In genomic region chr6:55696501-55696900, GRCh38 we compare ENCODE assay signal across 37 cellular contexts.
"Had no signal": no experiment of that assay in that cellular context is flagged by ENCODE, and none has a peak within 500 bp of the region (broad histone marks: within the 10 kb centered on the region; RNA-seq: fewer than 3 reads in every experiment).

No MANE protein-coding gene starts in this region.

- DNase-seq: activated CD4-positive, alpha-beta memory T cell treated with anti-CD3 and anti-CD28 coated beads for 36 hours; activated CD4-positive, alpha-beta T cell treated with anti-CD3 and anti-CD28 coated beads for 1 hour; activated CD4-positive, alpha-beta T cell treated with anti-CD3 and anti-CD28 coated beads for 36 hours; activated CD4-positive, alpha-beta T cell treated with anti-CD3 and anti-CD28 coated beads for 48 hours; activated CD4-positive, alpha-beta T cell treated with anti-CD3 and anti-CD28 coated beads, Interleukin-2, amount 10 ng/mL, durations not matched to agents 7 days and 5 days; activated CD4-positive, CD25-positive, alpha-beta regulatory T cell; activated CD8-positive, alpha-beta memory T cell treated with anti-CD3 and anti-CD28 coated beads, Interleukin-2, amount 50 U/mL, for 4 hours; activated CD8-positive, alpha-beta T cell treated with anti-CD3 and anti-CD28 coated beads for 36 hours; activated effector memory CD4-positive, alpha-beta T cell treated with anti-CD3 and anti-CD28 coated beads, Interleukin-2, amount 50 U/mL, for 16 hours; activated gamma-delta T cell treated with Interleukin-2 at 50 U/mL for 16 hours; activated naive CD4-positive, alpha-beta T cell; activated naive CD4-positive, alpha-beta T cell treated with anti-CD3 and anti-CD28 coated beads for 36 hours; activated naive CD4-positive, alpha-beta T cell treated with anti-CD3 and anti-CD28 coated beads, Interleukin-2, amount 50 U/mL, for 16 hours; activated naive CD8-positive, alpha-beta T cell treated with anti-CD3 and anti-CD28 coated beads for 36 hours; activated T-cell treated with anti-CD3 and anti-CD28 coated beads for 4 hours; activated T-cell treated with anti-CD3 and anti-CD28 coated beads, Interleukin-2, amount 50 U/mL, for 1 hour; activated T-cell treated with anti-CD3 and anti-CD28 coated beads, Interleukin-2, amount 50 U/mL, for 4 hours; activated T-cell treated with anti-CD3 and anti-CD28 coated beads, Interleukin-2, amount 50 U/mL, for 72 hours; adrenal gland; amygdala; anterior cingulate cortex; caudate nucleus; cerebellar nuclear complex; T-cell; T-helper 17 cell; T-helper 9 cell; WERI-Rb-1 had no signal

- H3K4me3 ChIP-seq: adrenal gland, ascending aorta, cardiac muscle cell had no signal

- H3K9me3 ChIP-seq: ascending aorta had no signal

- H3K27me3 Mint-ChIP-seq: activated CD4-positive, alpha-beta memory T cell treated with anti-CD3 and anti-CD28 coated beads for 36 hours; activated CD4-positive, alpha-beta T cell treated with anti-CD3 and anti-CD28 coated beads for 36 hours; activated CD4-positive, alpha-beta T cell treated with anti-CD3 and anti-CD28 coated beads, Interleukin-2, amount 10 ng/mL, durations not matched to agents 7 days and 5 days; activated CD8-positive, alpha-beta T cell treated with anti-CD3 and anti-CD28 coated beads for 36 hours; activated naive CD8-positive, alpha-beta T cell treated with anti-CD3 and anti-CD28 coated beads for 36 hours; activated T-helper 17 cell treated with anti-CD3 and anti-CD28 coated beads, Interleukin-2, amount 50 U/mL, for 72 hours; central memory CD8-positive, alpha-beta T cell; T-cell; T-helper 17 cell had no signal

- H3K36me3 Mint-ChIP-seq: activated CD4-positive, alpha-beta memory T cell treated with anti-CD3 and anti-CD28 coated beads for 36 hours; activated naive CD4-positive, alpha-beta T cell treated with anti-CD3 and anti-CD28 coated beads, Interleukin-2, amount 50 U/mL, for 72 hours; activated naive CD8-positive, alpha-beta T cell treated with anti-CD3 and anti-CD28 coated beads for 36 hours; brain; T-cell; WTC11 had no signal

- H3K9me3 Mint-ChIP-seq: activated CD4-positive, alpha-beta T cell treated with anti-CD3 and anti-CD28 coated beads, Interleukin-2, amount 10 ng/mL, durations not matched to agents 7 days and 5 days; activated naive CD4-positive, alpha-beta T cell treated with anti-CD3 and anti-CD28 coated beads for 36 hours; activated T-cell treated with anti-CD3 and anti-CD28 coated beads, Interleukin-2, amount 50 U/mL, for 4 hours; activated T-helper 1 cell treated with anti-CD3 and anti-CD28 coated beads, Interleukin-12 subunit alpha, Interleukin-12 subunit beta, Interleukin-2, Interleukin-4 antibody, amounts not matched to agents 30 ng/mL and 10 ng/mL and 1 ng/mL, durations not matched to agents 14 hours and 24 hours and 36 hours had no signal

- H3K36me3 ChIP-seq: adrenal gland, ascending aorta, cardiac muscle cell, WERI-Rb-1 had no signal

- H3K4me3 Mint-ChIP-seq: activated CD4-positive, alpha-beta memory T cell treated with anti-CD3 and anti-CD28 coated beads for 36 hours; activated CD4-positive, alpha-beta T cell treated with anti-CD3 and anti-CD28 coated beads for 36 hours; activated CD4-positive, alpha-beta T cell treated with anti-CD3 and anti-CD28 coated beads, Interleukin-2, amount 10 ng/mL, durations not matched to agents 7 days and 5 days; activated CD8-positive, alpha-beta T cell treated with anti-CD3 and anti-CD28 coated beads for 36 hours; activated naive CD4-positive, alpha-beta T cell treated with anti-CD3 and anti-CD28 coated beads for 36 hours; activated naive CD8-positive, alpha-beta T cell treated with anti-CD3 and anti-CD28 coated beads for 36 hours; activated T-cell treated with anti-CD3 and anti-CD28 coated beads, Interleukin-2, amount 50 U/mL, for 4 hours; activated T-cell treated with anti-CD3 and anti-CD28 coated beads, Interleukin-2, amount 50 U/mL, for 72 hours; activated T-helper 1 cell treated with anti-CD3 and anti-CD28 coated beads, Interleukin-12 subunit alpha, Interleukin-12 subunit beta, Interleukin-2, Interleukin-4 antibody, amounts not matched to agents 30 ng/mL and 10 ng/mL and 1 ng/mL, durations not matched to agents 14 hours and 24 hours and 36 hours; activated T-helper 17 cell treated with anti-CD3 and anti-CD28 coated beads, Interleukin-2, amount 50 U/mL, for 72 hours; brain; central memory CD8-positive, alpha-beta T cell; T-cell; T-helper 17 cell; T-helper 2 cell treated with Interferon-gamma antibody and Interleukin-4, amounts not matched to agents 5 μg/mL and 100 μg/mL, for 36 hours; WTC11 had no signal

- H3K27me3 ChIP-seq: adrenal gland, ascending aorta, cardiac muscle cell had no signal

- H3K4me1 ChIP-seq: adrenal gland, ascending aorta had no signal

- H3K27ac ChIP-seq: adrenal gland, ascending aorta, cardiac muscle cell, WERI-Rb-1 had no signal

- H3K27ac Mint-ChIP-seq: activated CD4-positive, alpha-beta memory T cell treated with anti-CD3 and anti-CD28 coated beads for 36 hours; activated CD4-positive, alpha-beta T cell treated with anti-CD3 and anti-CD28 coated beads for 36 hours; activated CD4-positive, alpha-beta T cell treated with anti-CD3 and anti-CD28 coated beads, Interleukin-2, amount 10 ng/mL, durations not matched to agents 7 days and 5 days; activated CD8-positive, alpha-beta T cell treated with anti-CD3 and anti-CD28 coated beads for 36 hours; activated naive CD4-positive, alpha-beta T cell treated with anti-CD3 and anti-CD28 coated beads for 36 hours; activated naive CD4-positive, alpha-beta T cell treated with anti-CD3 and anti-CD28 coated beads, Interleukin-2, amount 50 U/mL, for 72 hours; activated naive CD8-positive, alpha-beta T cell treated with anti-CD3 and anti-CD28 coated beads for 36 hours; activated T-cell treated with anti-CD3 and anti-CD28 coated beads, Interleukin-2, amount 50 U/mL, for 72 hours; activated T-helper 1 cell treated with anti-CD3 and anti-CD28 coated beads, Interleukin-12 subunit alpha, Interleukin-12 subunit beta, Interleukin-2, Interleukin-4 antibody, amounts not matched to agents 30 ng/mL and 10 ng/mL and 1 ng/mL, durations not matched to agents 14 hours and 24 hours and 36 hours; activated T-helper 17 cell treated with anti-CD3 and anti-CD28 coated beads, Interleukin-2, amount 50 U/mL, for 72 hours; T-cell; T-helper 17 cell; T-helper 2 cell treated with Interferon-gamma antibody and Interleukin-4, amounts not matched to agents 5 μg/mL and 100 μg/mL, for 36 hours had no signal

- H3K4me1 Mint-ChIP-seq: activated CD4-positive, alpha-beta T cell treated with anti-CD3 and anti-CD28 coated beads for 36 hours; activated CD4-positive, alpha-beta T cell treated with anti-CD3 and anti-CD28 coated beads, Interleukin-2, amount 10 ng/mL, durations not matched to agents 7 days and 5 days; activated naive CD8-positive, alpha-beta T cell treated with anti-CD3 and anti-CD28 coated beads for 36 hours; activated T-helper 17 cell treated with anti-CD3 and anti-CD28 coated beads, Interleukin-2, amount 50 U/mL, for 72 hours; central memory CD8-positive, alpha-beta T cell; T-cell; T-helper 17 cell had no signal

- ATAC-seq: activated CD4-positive, alpha-beta T cell treated with anti-CD3 and anti-CD28 coated beads for 36 hours; activated CD4-positive, CD25-positive, alpha-beta regulatory T cell treated with anti-CD3 and anti-CD28 coated beads, Interleukin-2, amount 50 U/mL, for 24 hours; activated CD8-positive, alpha-beta T cell treated with anti-CD3 and anti-CD28 coated beads for 36 hours; activated naive CD4-positive, alpha-beta T cell treated with anti-CD3 and anti-CD28 coated beads, Interleukin-2, amount 50 U/mL, for 72 hours; activated T-cell treated with anti-CD3 and anti-CD28 coated beads, Interleukin-2, amount 50 U/mL, for 4 hours; activated T-cell treated with anti-CD3 and anti-CD28 coated beads, Interleukin-2, amount 50 U/mL, for 72 hours; activated T-helper 17 cell treated with anti-CD3 and anti-CD28 coated beads, Interleukin-2, amount 50 U/mL, for 72 hours; T-cell; T-helper 17 cell; WTC11 had no signal
